Comparison of ENCODE assay signal across 1 cellular context in the genomic region with DNA sequence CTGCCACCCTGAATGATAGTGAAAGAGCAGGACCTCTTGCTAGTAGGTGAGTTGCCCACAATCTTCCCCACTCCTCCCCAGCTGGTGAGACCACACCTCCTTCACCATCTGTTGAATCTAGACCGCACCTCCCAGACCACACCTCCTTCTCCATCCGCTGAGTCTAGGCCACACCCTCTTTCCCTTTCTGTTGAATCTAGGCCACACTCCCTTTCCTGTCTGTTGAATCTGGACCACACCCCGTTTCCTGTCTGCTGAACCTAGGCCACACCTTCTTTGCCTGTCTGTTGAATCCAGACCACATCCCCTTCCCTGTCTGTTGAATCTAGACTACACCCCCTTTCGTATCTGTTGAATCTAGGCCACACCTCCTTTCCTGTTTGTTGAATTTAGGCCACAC.
TF ChIP-seq lines count a peak whose summit lies in the region.

No MANE protein-coding gene starts in this region.

TF ChIP-seq in K562, 482 proteins besides CTCF, POLR2A, EP300 and RAD21 (continued from another document):
- TF ChIP-seq ETV6 (IDR thresholded peaks at IDR 0.05; ENCODE audit: borderline replicate concordance in 1 of 2, low read depth in 2 of 2, low read length in 1 of 2) = 0 out of 4 replicates have a peak, but pooled peaks of 1 of the 2 experiments have one; percentile 24
- TF ChIP-seq ETV6 (CRISPR knock-in tag; IDR thresholded peaks at IDR 0.05; ENCODE audit: borderline replicate concordance) = no peak
- no peak for TF ChIP-seq GABPB2 (CRISPR knock-in tag; conservative IDR thresholded peaks at IDR 0.05)
- TF ChIP-seq GABPA (tag; conservative IDR thresholded peaks at IDR 0.05; ENCODE audit: low read depth) = 0 out of 2 replicates have a peak, but pooled peaks have one; percentile 16
- no peak for TF ChIP-seq ZNF280A (IDR thresholded peaks at IDR 0.05; ENCODE audit: low read depth, partially characterized antibody)
- TF ChIP-seq, protein P1, sequence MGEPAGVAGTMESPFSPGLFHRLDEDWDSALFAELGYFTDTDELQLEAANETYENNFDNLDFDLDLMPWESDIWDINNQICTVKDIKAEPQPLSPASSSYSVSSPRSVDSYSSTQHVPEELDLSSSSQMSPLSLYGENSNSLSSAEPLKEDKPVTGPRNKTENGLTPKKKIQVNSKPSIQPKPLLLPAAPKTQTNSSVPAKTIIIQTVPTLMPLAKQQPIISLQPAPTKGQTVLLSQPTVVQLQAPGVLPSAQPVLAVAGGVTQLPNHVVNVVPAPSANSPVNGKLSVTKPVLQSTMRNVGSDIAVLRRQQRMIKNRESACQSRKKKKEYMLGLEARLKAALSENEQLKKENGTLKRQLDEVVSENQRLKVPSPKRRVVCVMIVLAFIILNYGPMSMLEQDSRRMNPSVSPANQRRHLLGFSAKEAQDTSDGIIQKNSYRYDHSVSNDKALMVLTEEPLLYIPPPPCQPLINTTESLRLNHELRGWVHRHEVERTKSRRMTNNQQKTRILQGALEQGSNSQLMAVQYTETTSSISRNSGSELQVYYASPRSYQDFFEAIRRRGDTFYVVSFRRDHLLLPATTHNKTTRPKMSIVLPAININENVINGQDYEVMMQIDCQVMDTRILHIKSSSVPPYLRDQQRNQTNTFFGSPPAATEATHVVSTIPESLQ (CRISPR knock-in tag; IDR thresholded peaks at IDR 0.05) = no peak
- no peak for TF ChIP-seq PHB (CRISPR knock-in tag; IDR thresholded peaks at IDR 0.05)
- no peak for TF ChIP-seq ZNF668 (CRISPR knock-in tag; IDR thresholded peaks at IDR 0.05)
